Comparison of ENCODE assay signal across 8 cellular contexts in genomic region chr16:57479422-57480126, GRCh38. TPM values are rescaled to one million over a fixed set of nuclear protein-coding genes. Genes with fewer than 3 reads are reported as not detected.
DNase-seq lines count a peak whose midpoint lies in the region; ATAC-seq, FAIRE-seq and TF ChIP-seq lines count a peak whose summit lies in the region.

No MANE protein-coding gene starts in this region.

- no peak overlapping the region for H3K4me3 ChIP-seq in bronchial epithelial cell (ENCODE audit: low read depth, low read length)
- peak overlapping the region; percentile 49 for H3K4me3 ChIP-seq in suprapubic skin

- H3K27ac ChIP-seq in 22Rv1: peak overlapping the region; percentile 64
- H3K27ac ChIP-seq in suprapubic skin: no peak overlapping the region

- DNase-seq in HFFc6 (peak; percentile 40), bronchial epithelial cell (ENCODE audit: low read depth) (no peak), kidney glomerular epithelial cell (lab: John Stamatoyannopoulos, UW) (peak; percentile 59), suprapubic skin (ENCODE audit: low spot score in 2 of 2) (peak in 1 of 2 donors; percentile 64), T1000 (lab: John Stamatoyannopoulos, UW) (no peak), GM10248 (ENCODE audit: extremely low spot score) (no peak)

- TF ChIP-seq EP300 in suprapubic skin (IDR thresholded peaks at IDR 0.05): no peak

- no peaks in the 10 kb centered on the region for H3K9me3 Mint-ChIP-seq in HFFc6

- H3K27me3 Mint-ChIP-seq in HFFc6 (ENCODE audit: insufficient read depth): no peaks in the 10 kb centered on the region; the same call in none of the 2 replicates

- no peak for TF ChIP-seq CTCF in 22Rv1 (IDR thresholded peaks at IDR 0.05)
- no peak for TF ChIP-seq CTCF in HFFc6 (IDR thresholded peaks at IDR 0.05)
- TF ChIP-seq CTCF in bronchial epithelial cell (IDR thresholded peaks at IDR 0.05; ENCODE audit: insufficient read depth, low read length, severe bottlenecking): no peak
- TF ChIP-seq CTCF in suprapubic skin (IDR thresholded peaks at IDR 0.05): no peak
- no peak for TF ChIP-seq CTCF in GM10248 (IDR thresholded peaks at IDR 0.05; ENCODE audit: control extremely low read depth, extremely low read depth, low read depth, missing control alignments)

- peak; percentile 58 for FAIRE-seq in bronchial epithelial cell (lab: Jason Lieb, UNC)

- H3K4me1 Mint-ChIP-seq in HFFc6 (ENCODE audit: low read depth): peaks cover 27% of the 10 kb centered on the region

- H3K27me3 ChIP-seq in bronchial epithelial cell (ENCODE audit: control insufficient read depth, insufficient read depth, low read length) (no peaks in the 10 kb centered on the region), suprapubic skin (no peaks in the 10 kb centered on the region)

- H3K4me1 ChIP-seq in suprapubic skin: peaks cover 61% of the 10 kb centered on the region

- ATAC-seq in HG03045 (IDR thresholded peaks at IDR 0.05; ENCODE audit: unreplicated experiment): no peak

- peaks cover 4% of the 10 kb centered on the region for H3K36me3 ChIP-seq in bronchial epithelial cell (ENCODE audit: control insufficient read depth, insufficient read depth, low read length)
- peaks cover 13% of the 10 kb centered on the region for H3K36me3 ChIP-seq in suprapubic skin

- CTCF ChIA-PET in GM10248 (lab: Yijun Ruan, JAX): interaction anchor here (1.4 kb wide), 1 partner anchor 50 kb away, joined by 3 read pairs; no protein-coding TSS in a partner anchor

- no peaks in the 10 kb centered on the region for H3K9me3 ChIP-seq in suprapubic skin

- POLR2A ChIA-PET in GM10248 (lab: Yijun Ruan, JAX): no interaction called here

- no peaks in the 10 kb centered on the region for H3K36me3 Mint-ChIP-seq in HFFc6 (ENCODE audit: low read depth)

- 15% methylated on average over 19 of the region's 24 CpGs for WGBS in suprapubic skin

- no peak for TF ChIP-seq POLR2A in suprapubic skin (IDR thresholded peaks at IDR 0.05)

- H3K27ac Mint-ChIP-seq in HFFc6: peak overlapping the region; percentile 87

- peak overlapping the region; percentile 95 for H3K4me3 Mint-ChIP-seq in HFFc6

RNA-seq across cellular contexts. Expression of gene DOK4, which starts 6.7 kb away (rescaled TPM):
- total RNA-seq in HFFc6 (2021; fragmentation: NEBNext Ultra II Directional; extraction: Animal tissue kit (Norgen Biotek cat#: 25700)): 10 to 100 TPM; 24.4 to 28.9 (median 24.9) TPM
- total RNA-seq in bronchial epithelial cell: 17.6 and 23.7 TPM in 2 replicates
- 10 to 100 TPM; 29.8 to 66.8 (median 51.3) TPM for total RNA-seq in suprapubic skin

RNA-seq across cellular contexts. Expression of gene POLR2C, which starts 17.1 kb away (rescaled TPM):
- total RNA-seq in HFFc6 (2021; fragmentation: NEBNext Ultra II Directional; extraction: Animal tissue kit (Norgen Biotek cat#: 25700)): 10 to 100 TPM; 66.0 to 79.4 (median 71.3) TPM
- 78.7 and 82.1 TPM in 2 replicates for total RNA-seq in bronchial epithelial cell
- total RNA-seq in suprapubic skin: 10 to 100 TPM; 65.0 to 80.3 (median 72.0) TPM

RNA-seq across cellular contexts. Expression of gene COQ9, which starts 32.3 kb away (rescaled TPM):
- 10 to 100 TPM; 28.0 to 34.2 (median 30.7) TPM for total RNA-seq in HFFc6 (2021; fragmentation: NEBNext Ultra II Directional; extraction: Animal tissue kit (Norgen Biotek cat#: 25700))
- total RNA-seq in bronchial epithelial cell (59.5 and 88.7 TPM in 2 replicates), suprapubic skin (10 to 100 TPM; 45.7 to 60.1 (median 48.8) TPM)

RNA-seq across cellular contexts. Expression of gene CIAPIN1, which starts 32.4 kb away (rescaled TPM):
- 10 to 100 TPM; 37.5 to 49.0 (median 46.8) TPM for total RNA-seq in HFFc6 (2021; fragmentation: NEBNext Ultra II Directional; extraction: Animal tissue kit (Norgen Biotek cat#: 25700))
- 71.3 and 81.2 TPM in 2 replicates for total RNA-seq in bronchial epithelial cell
- 10 to 100 TPM; 32.2 to 40.0 (median 35.7) TPM for total RNA-seq in suprapubic skin

RNA-seq across cellular contexts. Expression of gene CCDC102A, which starts 56.8 kb away (rescaled TPM):
- total RNA-seq in HFFc6 (2021; fragmentation: NEBNext Ultra II Directional; extraction: Animal tissue kit (Norgen Biotek cat#: 25700)): 1 to 10 TPM; 3.6 to 4.6 (median 4.1) TPM
- total RNA-seq in bronchial epithelial cell (1.5 and 2.1 TPM in 2 replicates), suprapubic skin (10 to 100 TPM in 1 of 4 donors, 1 to 10 TPM in 3; 7.1 to 11.5 (median 8.5) TPM)

Comparison
In these comparisons a context has a peak if more than half of its experiments do, and no peak if none do; other contexts are left out.
1. DNase-seq: peak in HFFc6 (single experiment) and kidney glomerular epithelial cell (single experiment); none in bronchial epithelial cell (single experiment), T1000 (single experiment) and GM10248 (single experiment).